Comparison of ENCODE assay signal across 1 cellular context in genomic region chr1:15178571-15179484, GRCh38.
A peak's percentile ranks its signal among the peaks of the same experiment; 100 is the strongest.
TF ChIP-seq lines count a peak whose summit lies in the region.

No MANE protein-coding gene starts in this region.

TF ChIP-seq in HEK293, 187 proteins besides CTCF, POLR2A, EP300 and RAD21 (continued from another document and continues in another):
- TF ChIP-seq ZNF792 (tag by site-specific recombination; IDR thresholded peaks at IDR 0.05): no peak
- TF ChIP-seq KLF9 (tag by site-specific recombination; IDR thresholded peaks at IDR 0.05; ENCODE audit: low read depth): no peak
- peak; percentile 43; the same call in 1 of the 2 replicates for TF ChIP-seq ZBTB21 (tag by site-specific recombination; IDR thresholded peaks at IDR 0.05)
- TF ChIP-seq GLIS1 (tag by site-specific recombination; IDR thresholded peaks at IDR 0.05): peak; percentile 85
- TF ChIP-seq ZNF280C (tag by site-specific recombination; IDR thresholded peaks at IDR 0.05): no peak
- no peak for TF ChIP-seq ZBTB11 (tag by site-specific recombination; conservative IDR thresholded peaks at IDR 0.05; ENCODE audit: low read depth)
- TF ChIP-seq ZNF488 (tag by site-specific recombination; IDR thresholded peaks at IDR 0.05): no peak
- TF ChIP-seq ZXDB (tag by site-specific recombination; IDR thresholded peaks at IDR 0.05): peak; percentile 48; the same call in 1 of the 2 replicates
- TF ChIP-seq ZNF350 (tag by site-specific recombination; IDR thresholded peaks at IDR 0.05): no peak
- TF ChIP-seq ZNF629 (tag by site-specific recombination; IDR thresholded peaks at IDR 0.05): peak; percentile 93
- peak; percentile 79 for TF ChIP-seq ZNF660 (tag by site-specific recombination; IDR thresholded peaks at IDR 0.05)
- no peak for TF ChIP-seq ZNF175 (tag by site-specific recombination; IDR thresholded peaks at IDR 0.05)
- peak; percentile 49; the same call in 1 of the 2 replicates for TF ChIP-seq KLF17 (tag by site-specific recombination; IDR thresholded peaks at IDR 0.05)
- peak; percentile 81 for TF ChIP-seq PRDM10 (tag by site-specific recombination; IDR thresholded peaks at IDR 0.05)
- no peak for TF ChIP-seq KLF1 (tag by site-specific recombination; IDR thresholded peaks at IDR 0.05)
- TF ChIP-seq ZNF513 (tag by site-specific recombination; IDR thresholded peaks at IDR 0.05): no peak
- TF ChIP-seq ZNF148 (tag by site-specific recombination; IDR thresholded peaks at IDR 0.05; ENCODE audit: borderline replicate concordance): no peak
- TF ChIP-seq KLF10 (tag by site-specific recombination; IDR thresholded peaks at IDR 0.05): 0 out of 2 replicates have a peak, but pooled peaks have one; percentile 28
- TF ChIP-seq ZNF501 (tag by site-specific recombination; IDR thresholded peaks at IDR 0.05): no peak
- peak; percentile 18; the same call in 1 of the 2 replicates for TF ChIP-seq ZNF324 (tag by site-specific recombination; IDR thresholded peaks at IDR 0.05)
- 0 out of 2 replicates have a peak, but pooled peaks have one; percentile 73 for TF ChIP-seq ZNF184 (tag by site-specific recombination; IDR thresholded peaks at IDR 0.05)
- TF ChIP-seq ZNF692 (tag by site-specific recombination; IDR thresholded peaks at IDR 0.05): no peak
- TF ChIP-seq ZNF426 (tag by site-specific recombination; IDR thresholded peaks at IDR 0.05): no peak
- TF ChIP-seq ZNF138 (tag by site-specific recombination; IDR thresholded peaks at IDR 0.05; ENCODE audit: borderline replicate concordance): no peak
- no peak for TF ChIP-seq ZNF768 (tag by site-specific recombination; IDR thresholded peaks at IDR 0.05)
- TF ChIP-seq ZBTB17 (tag by site-specific recombination; IDR thresholded peaks at IDR 0.05): 0 out of 2 replicates have a peak, but pooled peaks have one; percentile 48
- no peak for TF ChIP-seq ZNF585B (tag by site-specific recombination; IDR thresholded peaks at IDR 0.05)
- TF ChIP-seq ZSCAN5A (tag by site-specific recombination; IDR thresholded peaks at IDR 0.05): no peak
- TF ChIP-seq ZEB2 (tag by site-specific recombination; IDR thresholded peaks at IDR 0.05): peak; percentile 95
- TF ChIP-seq ZNF423 (tag by site-specific recombination; IDR thresholded peaks at IDR 0.05): no peak
- peak; percentile 59; the same call in 1 of the 2 replicates for TF ChIP-seq TSHZ1 (tag by site-specific recombination; IDR thresholded peaks at IDR 0.05; ENCODE audit: borderline replicate concordance)
- no peak for TF ChIP-seq REPIN1 (tag by site-specific recombination; IDR thresholded peaks at IDR 0.05; ENCODE audit: low read depth)
